In genomic region chr2:219962801-219963200, GRCh38 we compare ENCODE assay signal across 28 cellular contexts.
"Had no signal": no experiment of that assay in that cellular context is flagged by ENCODE, and none has a peak within 500 bp of the region (broad histone marks: within the 10 kb centered on the region; RNA-seq: fewer than 3 reads in every experiment).

No MANE protein-coding gene starts in this region.

- H3K9me3 ChIP-seq: ovary, psoas muscle, right lobe of liver, sigmoid colon, thoracic aorta, thyroid gland, transverse colon, upper lobe of right lung, uterus had no signal

- H3K4me1 ChIP-seq: parathyroid adenoma, psoas muscle, right lobe of liver, sigmoid colon, stomach, transverse colon, upper lobe of right lung, uterus had no signal

- H3K4me1 Mint-ChIP-seq: naive thymus-derived CD8-positive, alpha-beta T cell; stimulated activated effector memory CD8-positive, alpha-beta T cell treated with anti-CD3 and anti-CD28 coated beads, Interleukin-12 subunit alpha, Interleukin-12 subunit beta, amount 100 ng/mL, for 72 hours; stimulated activated naive B cell treated with anti-CD40 and anti-IgM and Interleukin-4, amounts not matched to agents 10 μg/mL and 1 μg/mL and 100 μg/mL, for 72 hours had no signal

- H3K4me3 Mint-ChIP-seq: naive thymus-derived CD8-positive, alpha-beta T cell; natural killer cell treated with Interleukin-12 subunit alpha and Interleukin-12 subunit beta and Interleukin-15 and Interleukin-18, amount 100 ng/mL, for 72 hours; neural progenitor cell; stimulated activated effector memory CD8-positive, alpha-beta T cell treated with anti-CD3 and anti-CD28 coated beads, Interleukin-12 subunit alpha, Interleukin-12 subunit beta, amount 100 ng/mL, for 72 hours; stimulated activated naive B cell treated with anti-CD40 and anti-IgM and Interleukin-4, amounts not matched to agents 10 μg/mL and 1 μg/mL and 100 μg/mL, for 72 hours; stimulated activated naive CD8-positive, alpha-beta T cell treated with anti-CD3 and anti-CD28 coated beads, Interleukin-15, Interleukin-2, amounts not matched to agents 100 ng/mL and 50 ng/mL, for 24 hours; type B pancreatic cell had no signal

- H3K27ac Mint-ChIP-seq: naive thymus-derived CD8-positive, alpha-beta T cell; natural killer cell treated with Interleukin-12 subunit alpha and Interleukin-12 subunit beta and Interleukin-15 and Interleukin-18, amount 100 ng/mL, for 72 hours; neural progenitor cell; progenitor cell of endocrine pancreas; stimulated activated effector memory CD8-positive, alpha-beta T cell treated with anti-CD3 and anti-CD28 coated beads, Interleukin-12 subunit alpha, Interleukin-12 subunit beta, amount 100 ng/mL, for 72 hours; stimulated activated naive B cell treated with anti-CD40 and anti-IgM and Interleukin-4, amounts not matched to agents 10 μg/mL and 1 μg/mL and 100 μg/mL, for 72 hours; stimulated activated naive CD8-positive, alpha-beta T cell treated with anti-CD3 and anti-CD28 coated beads, Interleukin-15, Interleukin-2, amounts not matched to agents 100 ng/mL and 50 ng/mL, for 24 hours; type B pancreatic cell had no signal

- H3K79me2 ChIP-seq: parathyroid adenoma had no signal

- H3K9me3 Mint-ChIP-seq: stimulated activated naive CD8-positive, alpha-beta T cell treated with anti-CD3 and anti-CD28 coated beads, Interleukin-15, Interleukin-2, amounts not matched to agents 100 ng/mL and 50 ng/mL, for 24 hours; type B pancreatic cell had no signal

- H3K27ac ChIP-seq: neural progenitor cell, ovary, parathyroid adenoma, psoas muscle, right lobe of liver, sigmoid colon, stomach, thoracic aorta, thyroid gland, transverse colon, upper lobe of right lung, uterus had no signal

- H3K36me3 ChIP-seq: neural progenitor cell, ovary, right lobe of liver, sigmoid colon, stomach, thoracic aorta, thyroid gland, transverse colon, upper lobe of right lung, uterus had no signal

- DNase-seq: naive thymus-derived CD8-positive, alpha-beta T cell; occipital lobe; ovary; posterior cingulate gyrus; psoas muscle; right cardiac atrium; right lobe of liver; sigmoid colon; small intestine; stimulated activated CD4-positive, alpha-beta T cell treated with anti-CD3 and anti-CD28 coated beads, Interleukin-15, amount 100 ng/mL, for 24 hours; stimulated activated CD4-positive, alpha-beta T cell treated with anti-CD3 and anti-CD28 coated beads, Interleukin-2, amount 100 ng/mL, for 24 hours; stimulated activated CD4-positive, alpha-beta T cell treated with anti-CD3 and anti-CD28 coated beads, Interleukin-2, amount 100 ng/mL, for 48 hours; stimulated activated CD4-positive, alpha-beta T cell treated with anti-CD3 and anti-CD28 coated beads, Interleukin-4, amount 100 ng/mL, for 24 hours; stimulated activated naive B cell treated with anti-CD40 and anti-IgM and Interleukin-4, amounts not matched to agents 10 μg/mL and 1 μg/mL and 100 μg/mL, for 72 hours; stimulated activated naive CD4-positive, alpha-beta T cell treated with Interleukin-2 at 50 U/mL for 16 hours; stomach; thyroid gland; transverse colon; upper lobe of right lung; uterus had no signal

- H3K27me3 Mint-ChIP-seq: natural killer cell treated with Interleukin-12 subunit alpha and Interleukin-12 subunit beta and Interleukin-15 and Interleukin-18, amount 100 ng/mL, for 72 hours had no signal

- H3K9ac ChIP-seq: neural progenitor cell, parathyroid adenoma had no signal

- H2AFZ ChIP-seq: neural progenitor cell, parathyroid adenoma had no signal

- H3K27me3 ChIP-seq: ovary, right lobe of liver, stomach, thyroid gland, transverse colon, upper lobe of right lung, uterus had no signal

- H3K4me3 ChIP-seq: neural progenitor cell, ovary, psoas muscle, right lobe of liver, sigmoid colon, stomach, thoracic aorta, thyroid gland, transverse colon, upper lobe of right lung, uterus had no signal

- FAIRE-seq: small intestine had no signal

- H3K4me2 ChIP-seq: neural progenitor cell had no signal

- H3K36me3 Mint-ChIP-seq: naive thymus-derived CD8-positive, alpha-beta T cell; natural killer cell treated with Interleukin-12 subunit alpha and Interleukin-12 subunit beta and Interleukin-15 and Interleukin-18, amount 100 ng/mL, for 72 hours; stimulated activated effector memory CD8-positive, alpha-beta T cell treated with anti-CD3 and anti-CD28 coated beads, Interleukin-12 subunit alpha, Interleukin-12 subunit beta, amount 100 ng/mL, for 72 hours; stimulated activated naive B cell treated with anti-CD40 and anti-IgM and Interleukin-4, amounts not matched to agents 10 μg/mL and 1 μg/mL and 100 μg/mL, for 72 hours; type B pancreatic cell had no signal
